Comparison of ENCODE assay signal across 16 cellular contexts in genomic region chr16:8848231-8848938, GRCh38. TPM values are rescaled to one million over a fixed set of nuclear protein-coding genes. Genes with fewer than 3 reads are reported as not detected.
DNase-seq lines count a peak whose midpoint lies in the region; ATAC-seq and TF ChIP-seq lines count a peak whose summit lies in the region.
"Had no signal": no experiment of that assay in that cellular context is flagged by ENCODE, and none has a peak within 500 bp of the region (broad histone marks: within the 10 kb centered on the region; RNA-seq: fewer than 3 reads in every experiment).

No MANE protein-coding gene starts in this region.

- ATAC-seq in SK-N-SH treated with all-trans-retinoic acid at 6 μM for 48 hours (peak; percentile 20), HG02588 (IDR thresholded peaks at IDR 0.05; ENCODE audit: unreplicated experiment) (no peak)
- ATAC-seq in stimulated activated memory B cell treated with anti-CD40 and anti-IgM and Interleukin-4, amounts not matched to agents 10 μg/mL and 1 μg/mL and 100 μg/mL, for 72 hours: no peak
- ATAC-seq: stimulated activated naive CD8-positive, alpha-beta T cell treated with anti-CD3 and anti-CD28 coated beads, Interleukin-15, amount 100 ng/mL, for 72 hours; T-helper 17 cell had no signal

- H3K4me3 ChIP-seq in cardiac muscle cell: no peak overlapping the region
- H3K4me3 ChIP-seq in subcutaneous abdominal adipose tissue (ENCODE audit: low read depth in 1 of 5, low read length in 5 of 5): no peak overlapping the region
- H3K4me3 ChIP-seq: ascending aorta, MG63 had no signal

- peak; percentile 3 for DNase-seq in H4 (ENCODE audit: low spot score)
- no peak for DNase-seq in cardiac muscle cell (ENCODE audit: low read depth in 1 of 2, low spot score in 1 of 2)
- DNase-seq in HEK293T (ENCODE audit: extremely low spot score): no peak
- DNase-seq: effector CD8-positive, alpha-beta T cell; islet precursor cell; stimulated activated naive CD8-positive, alpha-beta T cell treated with anti-CD3 and anti-CD28 coated beads, Interleukin-15, amount 100 ng/mL, for 72 hours; T-helper 17 cell had no signal

- TF ChIP-seq CTCF in cardiac muscle cell (IDR thresholded peaks at IDR 0.05; ENCODE audit: low read depth, low read length): no peak

- no peaks in the 10 kb centered on the region for H3K4me1 ChIP-seq in cardiac muscle cell (ENCODE audit: low read depth)
- H3K4me1 ChIP-seq in subcutaneous abdominal adipose tissue (ENCODE audit: control insufficient read depth in 5 of 5, insufficient read depth in 5 of 5, low read length in 5 of 5): peaks cover 9 to 41% (median 27%) of the 10 kb centered on the region in 5 donors

- H3K27me3 Mint-ChIP-seq in stimulated activated memory B cell treated with anti-CD40 and anti-IgM and Interleukin-4, amounts not matched to agents 10 μg/mL and 1 μg/mL and 100 μg/mL, for 72 hours: no peaks in the 10 kb centered on the region
- H3K27me3 Mint-ChIP-seq: stimulated activated naive CD8-positive, alpha-beta T cell treated with anti-CD3 and anti-CD28 coated beads, Interleukin-15, amount 100 ng/mL, for 72 hours; T-helper 17 cell had no signal

- H3K36me3 Mint-ChIP-seq in stimulated activated memory B cell treated with anti-CD40 and anti-IgM and Interleukin-4, amounts not matched to agents 10 μg/mL and 1 μg/mL and 100 μg/mL, for 72 hours: peaks cover 48% of the 10 kb centered on the region

- CTCF ChIA-PET in HEK293T (lab: Yijun Ruan, JAX): interaction anchor here (0.6 to 1.4 kb wide), 2 partner anchors 32 to 61 kb away, joined by 4 to 5 read pairs; no protein-coding TSS in a partner anchor

- peaks cover 7% of the 10 kb centered on the region for H3K36me3 ChIP-seq in cardiac muscle cell
- H3K36me3 ChIP-seq in subcutaneous abdominal adipose tissue (ENCODE audit: control insufficient read depth in 5 of 5, insufficient read depth in 5 of 5, low read length in 5 of 5): peaks cover 0 to 45% (median 26%) of the 10 kb centered on the region in 5 donors

- POLR2A ChIA-PET in HEK293T (lab: Yijun Ruan, JAX): no interaction called here

- H3K9me3 ChIP-seq in cardiac muscle cell (ENCODE audit: low read depth): no peaks in the 10 kb centered on the region
- no peaks in the 10 kb centered on the region for H3K9me3 ChIP-seq in subcutaneous abdominal adipose tissue (ENCODE audit: control insufficient read depth in 5 of 5, low read length in 5 of 5)
- H3K9me3 ChIP-seq: ascending aorta, MG63 had no signal

- no peak overlapping the region for H3K27ac Mint-ChIP-seq in stimulated activated memory B cell treated with anti-CD40 and anti-IgM and Interleukin-4, amounts not matched to agents 10 μg/mL and 1 μg/mL and 100 μg/mL, for 72 hours
- H3K27ac Mint-ChIP-seq: activated T-helper 1 cell treated with anti-CD3 and anti-CD28 coated beads, Interleukin-12 subunit alpha, Interleukin-12 subunit beta, Interleukin-2, Interleukin-4 antibody, amounts not matched to agents 30 ng/mL and 10 ng/mL and 1 ng/mL, durations not matched to agents 14 hours and 24 hours and 36 hours; T-helper 17 cell had no signal

- peaks cover 29% of the 10 kb centered on the region for H3K4me1 Mint-ChIP-seq in stimulated activated memory B cell treated with anti-CD40 and anti-IgM and Interleukin-4, amounts not matched to agents 10 μg/mL and 1 μg/mL and 100 μg/mL, for 72 hours

- no peak overlapping the region for H3K9ac ChIP-seq in subcutaneous abdominal adipose tissue (ENCODE audit: low read length in 5 of 5)

- H3K27ac ChIP-seq in cardiac muscle cell (peak overlapping the region; percentile 23), subcutaneous abdominal adipose tissue (ENCODE audit: low read depth, low read length) (peak overlapping the region; percentile 51)

- H3K27me3 ChIP-seq in cardiac muscle cell (no peaks in the 10 kb centered on the region), subcutaneous abdominal adipose tissue (ENCODE audit: control insufficient read depth in 5 of 5, insufficient read depth in 4 of 5, low read length in 5 of 5) (no peaks in the 10 kb centered on the region)
- H3K27me3 ChIP-seq: ascending aorta, MG63 had no signal

- H3K9me3 Mint-ChIP-seq in stimulated activated memory B cell treated with anti-CD40 and anti-IgM and Interleukin-4, amounts not matched to agents 10 μg/mL and 1 μg/mL and 100 μg/mL, for 72 hours: no peaks in the 10 kb centered on the region
- H3K9me3 Mint-ChIP-seq: activated T-helper 1 cell treated with anti-CD3 and anti-CD28 coated beads, Interleukin-12 subunit alpha, Interleukin-12 subunit beta, Interleukin-2, Interleukin-4 antibody, amounts not matched to agents 30 ng/mL and 10 ng/mL and 1 ng/mL, durations not matched to agents 14 hours and 24 hours and 36 hours; stimulated activated naive CD8-positive, alpha-beta T cell treated with anti-CD3 and anti-CD28 coated beads, Interleukin-15, amount 100 ng/mL, for 72 hours had no signal

- no peak overlapping the region for H3K4me3 Mint-ChIP-seq in stimulated activated memory B cell treated with anti-CD40 and anti-IgM and Interleukin-4, amounts not matched to agents 10 μg/mL and 1 μg/mL and 100 μg/mL, for 72 hours
- H3K4me3 Mint-ChIP-seq: activated T-helper 1 cell treated with anti-CD3 and anti-CD28 coated beads, Interleukin-12 subunit alpha, Interleukin-12 subunit beta, Interleukin-2, Interleukin-4 antibody, amounts not matched to agents 30 ng/mL and 10 ng/mL and 1 ng/mL, durations not matched to agents 14 hours and 24 hours and 36 hours; stimulated activated naive CD8-positive, alpha-beta T cell treated with anti-CD3 and anti-CD28 coated beads, Interleukin-15, amount 100 ng/mL, for 72 hours had no signal

TF ChIP-seq in SK-N-SH treated with all-trans-retinoic acid at 6 μM for 48 hours, 23 proteins besides CTCF, POLR2A, EP300 and RAD21 (continues in another document):
- TF ChIP-seq ZNF70 (CRISPR knock-in tag; IDR thresholded peaks at IDR 0.05) (no peak), ZFP3 (CRISPR knock-in tag; IDR thresholded peaks at IDR 0.05) (no peak), CREB5 (CRISPR knock-in tag; IDR thresholded peaks at IDR 0.05; ENCODE audit: low read depth) (no peak), SNAI2 (CRISPR knock-in tag; IDR thresholded peaks at IDR 0.05) (no peak), GLIS3 (CRISPR knock-in tag; IDR thresholded peaks at IDR 0.05) (no peak), PPARA (CRISPR knock-in tag; IDR thresholded peaks at IDR 0.05; ENCODE audit: borderline replicate concordance) (no peak)

TF ChIP-seq in HEK293T, 16 proteins besides CTCF, POLR2A, EP300 and RAD21:
- TF ChIP-seq HDGF (IDR thresholded peaks at IDR 0.05; ENCODE audit: borderline replicate concordance): no peak
- TF ChIP-seq ZNF384 (IDR thresholded peaks at IDR 0.05): no peak
- TF ChIP-seq ELF4 (IDR thresholded peaks at IDR 0.05): no peak
- no peak for TF ChIP-seq FOXM1 (IDR thresholded peaks at IDR 0.05; ENCODE audit: borderline replicate concordance)
- TF ChIP-seq FOXK2 (IDR thresholded peaks at IDR 0.05): no peak

RNA-seq across cellular contexts. Expression of gene CARHSP1, which starts 20.4 kb away (rescaled TPM):
- 118 and 119 TPM in 2 replicates for total RNA-seq in H4 (2014; rRNA removed; shearing (Covaris generic))
- 158 and 165 TPM in 2 replicates for total RNA-seq in cardiac muscle cell
- polyA plus RNA-seq in cardiac muscle cell: 125 and 174 TPM in 2 replicates

RNA-seq across cellular contexts. Expression of gene LITAFD, which starts 33.8 kb away (rescaled TPM):
- not detected in 2 replicates for total RNA-seq in H4 (2014; rRNA removed; shearing (Covaris generic))
- not detected in 2 replicates for total RNA-seq in cardiac muscle cell
- 0.43 TPM in 1 of 2 replicates, not detected in the other for polyA plus RNA-seq in cardiac muscle cell
- total RNA-seq: activated T-helper 1 cell treated with anti-CD3 and anti-CD28 coated beads, Interleukin-12 subunit alpha, Interleukin-12 subunit beta, Interleukin-2, Interleukin-4 antibody, amounts not matched to agents 30 ng/mL and 10 ng/mL and 1 ng/mL, durations not matched to agents 14 hours and 24 hours and 36 hours; ascending aorta; myocyte; renal cortical epithelial cell had no signal

RNA-seq across cellular contexts. Expression of gene PMM2, which starts 50.7 kb away (rescaled TPM):
- total RNA-seq in H4 (2014; rRNA removed; shearing (Covaris generic)): 33.6 and 34.9 TPM in 2 replicates
- 12.2 and 14.2 TPM in 2 replicates for total RNA-seq in cardiac muscle cell
- polyA plus RNA-seq in cardiac muscle cell: 11.7 and 12.9 TPM in 2 replicates

RNA-seq across cellular contexts. Expression of gene TMEM186, which starts 50.9 kb away (rescaled TPM):
- 6.3 and 9.6 TPM in 2 replicates for total RNA-seq in H4 (2014; rRNA removed; shearing (Covaris generic))
- 8.1 TPM in 2 replicates for total RNA-seq in cardiac muscle cell
- polyA plus RNA-seq in cardiac muscle cell: 23.9 and 38.3 TPM in 2 replicates
